In the genomic region with DNA sequence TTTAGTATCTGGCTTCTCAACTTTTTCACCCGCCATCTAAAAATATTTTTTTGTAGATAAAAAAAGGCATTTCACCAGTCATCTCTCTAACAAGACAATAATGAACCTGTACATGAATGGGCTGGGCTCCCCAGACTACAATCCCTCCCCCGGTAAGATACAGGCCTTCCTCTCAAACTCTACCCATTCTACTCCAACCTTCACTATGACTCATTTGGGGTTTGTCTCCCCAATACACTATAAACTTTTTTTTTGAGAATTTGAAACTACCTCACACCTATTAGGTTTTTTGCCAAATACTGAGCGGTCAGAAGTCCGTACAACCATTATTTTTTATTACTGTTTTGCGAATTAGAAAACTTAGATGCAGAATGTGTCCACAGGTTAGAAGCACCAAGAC, we compare ENCODE assay signal across 1 cellular context.
A peak's percentile ranks its signal among the peaks of the same experiment; 100 is the strongest.
TF ChIP-seq lines count a peak whose summit lies in the region.

No MANE protein-coding gene starts in this region.

TF ChIP-seq in K562, 482 proteins besides CTCF, POLR2A, EP300 and RAD21:
- TF ChIP-seq CBX2 (IDR thresholded peaks at IDR 0.05; ENCODE audit: insufficient read depth, low read length, poor library complexity, severe bottlenecking) (no peak), STAG1 (CRISPR knock-in tag; IDR thresholded peaks at IDR 0.05; ENCODE audit: borderline replicate concordance) (no peak), FOSL1 (tag; conservative IDR thresholded peaks at IDR 0.05) (peak; percentile 60), ZNF253 (CRISPR knock-in tag; conservative IDR thresholded peaks at IDR 0.05) (no peak), PURB (CRISPR knock-in tag; IDR thresholded peaks at IDR 0.05; ENCODE audit: low read depth) (no peak), C11orf30 (IDR thresholded peaks at IDR 0.05; ENCODE audit: low read depth) (no peak), HEY1 (CRISPR knock-in tag; IDR thresholded peaks at IDR 0.05; ENCODE audit: borderline replicate concordance) (no peak), POLR2AphosphoS2 (IDR thresholded peaks at IDR 0.05; ENCODE audit: low read length) (0 out of 2 replicates have a peak, but pooled peaks have one; percentile 14), CHD1 (IDR thresholded peaks at IDR 0.05; ENCODE audit: low read length) (peak; percentile 11)
- TF ChIP-seq, protein P1, sequence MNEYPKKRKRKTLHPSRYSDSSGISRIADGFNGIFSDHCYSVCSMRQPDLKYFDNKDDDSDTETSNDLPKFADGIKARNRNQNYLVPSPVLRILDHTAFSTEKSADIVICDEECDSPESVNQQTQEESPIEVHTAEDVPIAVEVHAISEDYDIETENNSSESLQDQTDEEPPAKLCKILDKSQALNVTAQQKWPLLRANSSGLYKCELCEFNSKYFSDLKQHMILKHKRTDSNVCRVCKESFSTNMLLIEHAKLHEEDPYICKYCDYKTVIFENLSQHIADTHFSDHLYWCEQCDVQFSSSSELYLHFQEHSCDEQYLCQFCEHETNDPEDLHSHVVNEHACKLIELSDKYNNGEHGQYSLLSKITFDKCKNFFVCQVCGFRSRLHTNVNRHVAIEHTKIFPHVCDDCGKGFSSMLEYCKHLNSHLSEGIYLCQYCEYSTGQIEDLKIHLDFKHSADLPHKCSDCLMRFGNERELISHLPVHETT (CRISPR knock-in tag; conservative IDR thresholded peaks at IDR 0.05 in 1 of 2, IDR thresholded peaks at IDR 0.05 in 1 of 2) = 0 out of 4 replicates have a peak, but pooled peaks of 1 of the 2 experiments have one; percentile 1
- TF ChIP-seq, protein P2, sequence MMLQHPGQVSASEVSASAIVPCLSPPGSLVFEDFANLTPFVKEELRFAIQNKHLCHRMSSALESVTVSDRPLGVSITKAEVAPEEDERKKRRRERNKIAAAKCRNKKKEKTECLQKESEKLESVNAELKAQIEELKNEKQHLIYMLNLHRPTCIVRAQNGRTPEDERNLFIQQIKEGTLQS (IDR thresholded peaks at IDR 0.05) = peak; percentile 24; the same call in 1 of the 2 replicates
- TF ChIP-seq, protein P2 (CRISPR knock-in tag; conservative IDR thresholded peaks at IDR 0.05) = no peak
- TF ChIP-seq, protein P3, sequence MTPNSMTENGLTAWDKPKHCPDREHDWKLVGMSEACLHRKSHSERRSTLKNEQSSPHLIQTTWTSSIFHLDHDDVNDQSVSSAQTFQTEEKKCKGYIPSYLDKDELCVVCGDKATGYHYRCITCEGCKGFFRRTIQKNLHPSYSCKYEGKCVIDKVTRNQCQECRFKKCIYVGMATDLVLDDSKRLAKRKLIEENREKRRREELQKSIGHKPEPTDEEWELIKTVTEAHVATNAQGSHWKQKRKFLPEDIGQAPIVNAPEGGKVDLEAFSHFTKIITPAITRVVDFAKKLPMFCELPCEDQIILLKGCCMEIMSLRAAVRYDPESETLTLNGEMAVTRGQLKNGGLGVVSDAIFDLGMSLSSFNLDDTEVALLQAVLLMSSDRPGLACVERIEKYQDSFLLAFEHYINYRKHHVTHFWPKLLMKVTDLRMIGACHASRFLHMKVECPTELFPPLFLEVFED (CRISPR knock-in tag; conservative IDR thresholded peaks at IDR 0.05) = no peak
